Comparison of ENCODE assay signal across 17 cellular contexts in genomic region chr13:112177889-112178288, GRCh38.
DNase-seq lines count a peak whose midpoint lies in the region; ATAC-seq and TF ChIP-seq lines count a peak whose summit lies in the region.
"Had no signal": no experiment of that assay in that cellular context is flagged by ENCODE, and none has a peak within 500 bp of the region (broad histone marks: within the 10 kb centered on the region; RNA-seq: fewer than 3 reads in every experiment).

No MANE protein-coding gene starts in this region.

- H3K36me3 Mint-ChIP-seq in brain (no peaks in the 10 kb centered on the region), nephron progenitor cell (ENCODE audit: low read depth) (peaks cover 4% of the 10 kb centered on the region), chondrocyte (ENCODE audit: low read depth) (no peaks in the 10 kb centered on the region)

- no peaks in the 10 kb centered on the region for H3K27me3 ChIP-seq in upper lobe of left lung

- H3K4me1 ChIP-seq in upper lobe of left lung, result peaks cover 0 to 9% (median 0%) of the 10 kb centered on the region in 4 donors
- H3K4me1 ChIP-seq: BE2C, Caco-2 had no signal

- H3K27ac Mint-ChIP-seq in brain (peak overlapping the region in 3 of 5 experiments; percentile 23 to 82 (median 44)), nephron progenitor cell (peak overlapping the region; percentile 46), chondrocyte (ENCODE audit: unreplicated experiment) (no peak overlapping the region)
- H3K27ac Mint-ChIP-seq: CD4-positive, alpha-beta T cell had no signal

- H3K9me3 Mint-ChIP-seq in brain (peaks cover 7 to 21% (median 18%) of the 10 kb centered on the region in 5 experiments), nephron progenitor cell (peaks cover 21% of the 10 kb centered on the region), chondrocyte (ENCODE audit: low read depth) (peaks cover 17% of the 10 kb centered on the region)

- TF ChIP-seq CTCF in brain (conservative IDR thresholded peaks at IDR 0.05) (no peak), nephron progenitor cell (IDR thresholded peaks at IDR 0.05) (no peak), upper lobe of left lung (IDR thresholded peaks at IDR 0.05) (no peak), chondrocyte (IDR thresholded peaks at IDR 0.05) (no peak)

- 84 to 91% methylated on average over 6 of the region's 6 CpGs for WGBS in upper lobe of left lung, 2 donors

- no peak for TF ChIP-seq POLR2A in upper lobe of left lung (IDR thresholded peaks at IDR 0.05)

- H3K36me3 ChIP-seq in upper lobe of left lung, result no peaks in the 10 kb centered on the region
- H3K36me3 ChIP-seq: BE2C had no signal

- TF ChIP-seq EP300 in upper lobe of left lung (IDR thresholded peaks at IDR 0.05), result no peak

- no peak for ATAC-seq in upper lobe of left lung (ENCODE audit: low FRiP score in 2 of 2)
- no peak for ATAC-seq in HG03432 (IDR thresholded peaks at IDR 0.05; ENCODE audit: unreplicated experiment)
- ATAC-seq: K562 had no signal

- peaks cover 0 to 8% (median 0%) of the 10 kb centered on the region in 4 donors for H3K9me3 ChIP-seq in upper lobe of left lung
- H3K9me3 ChIP-seq: BE2C had no signal

- DNase-seq in DMS114 treated with DMSO at 0.1 percent for 48 hours (lab: John Stamatoyannopoulos, UW; ENCODE audit: unreplicated experiment) (peak; percentile 1), nephron progenitor cell (no peak), upper lobe of left lung (peak; percentile 12 to 33), Kasumi-1 (lab: John Stamatoyannopoulos, UW) (no peak), chondrocyte (ENCODE audit: low spot score) (no peak)
- DNase-seq: ACHN; BE2C; C1 segment of cervical spinal cord; CD4-positive, alpha-beta T cell; GF-D8; GM23248; HCEC 1CT; IMR-90 had no signal

- peaks cover 28% of the 10 kb centered on the region for H3K4me1 Mint-ChIP-seq in brain
- H3K4me1 Mint-ChIP-seq in nephron progenitor cell, result peaks cover 13% of the 10 kb centered on the region
- no peaks in the 10 kb centered on the region for H3K4me1 Mint-ChIP-seq in chondrocyte (ENCODE audit: low read depth)

- H3K4me3 Mint-ChIP-seq in brain (no peak overlapping the region), nephron progenitor cell (no peak overlapping the region), chondrocyte (ENCODE audit: unreplicated experiment) (no peak overlapping the region)
- H3K4me3 Mint-ChIP-seq: CD4-positive, alpha-beta T cell had no signal

- H3K4me3 ChIP-seq in upper lobe of left lung, result no peak overlapping the region
- H3K4me3 ChIP-seq: GM23248, K562 had no signal

- H3K27me3 Mint-ChIP-seq in brain (peaks cover 4% of the 10 kb centered on the region), nephron progenitor cell (ENCODE audit: low read depth, poor library complexity) (peaks cover 38% of the 10 kb centered on the region), chondrocyte (ENCODE audit: low read depth) (peaks cover 3% of the 10 kb centered on the region)

- no peak overlapping the region for H3K27ac ChIP-seq in upper lobe of left lung
- H3K27ac ChIP-seq: GM23248 had no signal

Comparison
In these comparisons a context has a peak if more than half of its experiments do, and no peak if none do; other contexts are left out.
1. DNase-seq: peak in DMS114 treated with DMSO at 0.1 percent for 48 hours (single experiment) and upper lobe of left lung (2 of 2); none in nephron progenitor cell (single experiment), Kasumi-1 (0 of 2) and chondrocyte (single experiment).